ENCODE assay signal across 1 cellular context in the genomic region with DNA sequence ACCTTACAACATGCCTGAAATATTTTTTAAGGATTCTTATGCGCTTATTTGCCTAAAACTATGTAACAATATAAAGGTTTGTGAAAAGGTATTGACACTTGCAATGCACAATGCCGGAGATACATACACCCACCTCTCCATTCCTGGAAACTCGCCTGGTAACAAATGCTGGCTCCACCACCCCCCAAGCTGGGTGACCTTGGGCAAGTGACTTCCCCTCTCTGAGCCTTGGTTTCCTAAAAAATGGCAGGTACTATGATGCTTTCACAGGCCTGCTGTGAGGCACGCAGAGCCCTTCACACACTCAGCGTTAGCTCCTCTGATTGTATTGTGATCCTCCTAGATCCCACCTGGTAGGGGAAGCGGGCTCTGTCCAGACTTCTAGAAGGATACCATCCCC.
TF ChIP-seq lines count a peak whose summit lies in the region.

No MANE protein-coding gene starts in this region.

TF ChIP-seq in A549, 52 proteins besides CTCF, POLR2A, EP300 and RAD21 (continued from another document):
- TF ChIP-seq, protein P1, sequence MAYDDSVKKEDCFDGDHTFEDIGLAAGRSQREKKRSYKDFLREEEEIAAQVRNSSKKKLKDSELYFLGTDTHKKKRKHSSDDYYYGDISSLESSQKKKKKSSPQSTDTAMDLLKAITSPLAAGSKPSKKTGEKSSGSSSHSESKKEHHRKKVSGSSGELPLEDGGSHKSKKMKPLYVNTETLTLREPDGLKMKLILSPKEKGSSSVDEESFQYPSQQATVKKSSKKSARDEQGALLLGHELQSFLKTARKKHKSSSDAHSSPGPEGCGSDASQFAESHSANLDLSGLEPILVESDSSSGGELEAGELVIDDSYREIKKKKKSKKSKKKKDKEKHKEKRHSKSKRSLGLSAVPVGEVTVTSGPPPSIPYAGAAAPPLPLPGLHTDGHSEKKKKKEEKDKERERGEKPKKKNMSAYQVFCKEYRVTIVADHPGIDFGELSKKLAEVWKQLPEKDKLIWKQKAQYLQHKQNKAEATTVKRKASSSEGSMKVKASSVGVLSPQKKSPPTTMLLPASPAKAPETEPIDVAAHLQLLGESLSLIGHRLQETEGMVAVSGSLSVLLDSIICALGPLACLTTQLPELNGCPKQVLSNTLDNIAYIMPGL (CRISPR knock-in tag; IDR thresholded peaks at IDR 0.05; ENCODE audit: borderline replicate concordance) = no peak
- TF ChIP-seq TFCP2L1 (CRISPR knock-in tag; IDR thresholded peaks at IDR 0.05) (no peak), MYC (IDR thresholded peaks at IDR 0.05; ENCODE audit: borderline replicate concordance, low read length) (no peak), CBX2 (IDR thresholded peaks at IDR 0.05; ENCODE audit: borderline replicate concordance, low read depth) (no peak), ATOH8 (CRISPR knock-in tag; IDR thresholded peaks at IDR 0.05; ENCODE audit: low read depth) (no peak), CEBPB (IDR thresholded peaks at IDR 0.05) (no peak), BCL3 (IDR thresholded peaks at IDR 0.05) (no peak)
- TF ChIP-seq, protein P2, sequence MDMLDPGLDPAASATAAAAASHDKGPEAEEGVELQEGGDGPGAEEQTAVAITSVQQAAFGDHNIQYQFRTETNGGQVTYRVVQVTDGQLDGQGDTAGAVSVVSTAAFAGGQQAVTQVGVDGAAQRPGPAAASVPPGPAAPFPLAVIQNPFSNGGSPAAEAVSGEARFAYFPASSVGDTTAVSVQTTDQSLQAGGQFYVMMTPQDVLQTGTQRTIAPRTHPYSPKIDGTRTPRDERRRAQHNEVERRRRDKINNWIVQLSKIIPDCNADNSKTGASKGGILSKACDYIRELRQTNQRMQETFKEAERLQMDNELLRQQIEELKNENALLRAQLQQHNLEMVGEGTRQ (IDR thresholded peaks at IDR 0.05) = no peak
- TF ChIP-seq, protein P3, sequence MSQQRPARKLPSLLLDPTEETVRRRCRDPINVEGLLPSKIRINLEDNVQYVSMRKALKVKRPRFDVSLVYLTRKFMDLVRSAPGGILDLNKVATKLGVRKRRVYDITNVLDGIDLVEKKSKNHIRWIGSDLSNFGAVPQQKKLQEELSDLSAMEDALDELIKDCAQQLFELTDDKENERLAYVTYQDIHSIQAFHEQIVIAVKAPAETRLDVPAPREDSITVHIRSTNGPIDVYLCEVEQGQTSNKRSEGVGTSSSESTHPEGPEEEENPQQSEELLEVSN (IDR thresholded peaks at IDR 0.05; ENCODE audit: borderline replicate concordance, low read depth) = no peak
TF ChIP-seq in A549: peak in this region for 0.
